Comparison of ENCODE assay signal across 8 cellular contexts in the genomic region with DNA sequence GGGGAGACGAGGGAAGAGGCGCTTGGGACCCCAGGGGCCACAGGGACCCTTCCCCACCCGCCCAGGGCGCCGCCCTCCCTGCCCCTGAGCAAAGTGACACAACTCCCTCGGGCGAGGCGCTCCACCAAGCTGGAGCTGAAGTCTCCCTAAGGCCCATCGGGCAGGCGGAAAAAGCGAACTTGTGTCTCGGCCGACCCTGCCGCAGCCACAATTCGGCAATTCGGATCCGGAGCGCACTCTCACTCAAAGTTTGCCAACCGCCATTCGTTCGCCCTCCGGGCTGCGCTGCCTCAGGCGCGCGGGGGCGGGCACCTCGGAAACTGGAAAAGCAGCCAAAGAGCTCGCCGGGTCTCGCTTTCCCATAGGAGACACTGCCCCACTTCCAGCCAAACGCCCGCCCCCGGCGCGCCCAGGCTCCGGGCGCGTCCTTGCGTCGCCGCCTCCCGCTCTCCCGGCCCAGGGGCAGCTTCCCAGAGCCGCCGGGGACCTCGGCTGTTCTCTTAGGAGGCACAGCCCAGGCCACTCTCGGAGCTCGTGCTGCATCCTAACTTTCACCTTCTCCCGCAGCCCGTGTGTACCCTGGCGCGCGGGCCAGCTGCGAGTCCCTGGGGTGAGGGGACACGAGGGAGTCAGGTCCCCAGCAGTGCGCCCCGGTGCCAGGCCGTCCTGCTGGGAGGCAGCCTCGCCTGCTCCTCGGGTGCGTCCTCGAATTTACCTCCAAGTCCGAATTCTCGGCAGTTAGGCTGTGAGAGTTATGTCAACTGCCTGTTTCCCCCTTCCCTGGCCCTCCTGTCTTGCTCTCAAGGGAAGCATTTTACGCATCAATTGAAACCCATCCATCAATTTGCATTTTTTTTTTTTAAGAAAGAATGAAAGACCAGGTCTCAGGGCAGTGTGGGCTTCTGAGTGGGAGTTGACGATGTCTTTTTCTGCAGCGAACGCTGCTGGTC. TPM values are rescaled to one million over a fixed set of nuclear protein-coding genes. Genes with fewer than 3 reads are reported as not detected.
A peak's percentile ranks its signal among the peaks of the same experiment; 100 is the strongest.
DNase-seq lines count a peak whose midpoint lies in the region; ATAC-seq and FAIRE-seq lines count a peak whose summit lies in the region.

No MANE protein-coding gene starts in this region.

- peak overlapping the region; percentile 73 for H3K4me3 Mint-ChIP-seq in stimulated activated memory B cell treated with anti-CD40 and anti-IgM and Interleukin-4, amounts not matched to agents 10 μg/mL and 1 μg/mL and 100 μg/mL, for 72 hours

- H3K36me3 Mint-ChIP-seq in stimulated activated memory B cell treated with anti-CD40 and anti-IgM and Interleukin-4, amounts not matched to agents 10 μg/mL and 1 μg/mL and 100 μg/mL, for 72 hours: no peaks in the 10 kb centered on the region

- intact Hi-C loops in left colon (cut with DNase I, micrococcal nuclease): loop anchor here in 1 of 2 donors (10.0 kb wide), 1 partner anchor 105 kb away; no protein-coding TSS in a partner anchor

- H3K9me3 Mint-ChIP-seq in stimulated activated memory B cell treated with anti-CD40 and anti-IgM and Interleukin-4, amounts not matched to agents 10 μg/mL and 1 μg/mL and 100 μg/mL, for 72 hours: no peaks in the 10 kb centered on the region

- peak overlapping the region; percentile 75 for H3K27ac ChIP-seq in cingulate gyrus (ENCODE audit: low read depth, low read length)

- ATAC-seq in left colon: peak; percentile 71
- ATAC-seq in stimulated activated memory B cell treated with anti-CD40 and anti-IgM and Interleukin-4, amounts not matched to agents 10 μg/mL and 1 μg/mL and 100 μg/mL, for 72 hours: no peak

- peak; percentile 91 for DNase-seq in ELF-1 (ENCODE audit: low read depth, low spot score)
- peak; percentile 43 for DNase-seq in HTR-8/SVneo (ENCODE audit: insufficient read length, low spot score)
- peak; percentile 34 for DNase-seq in SK-MEL-5 (ENCODE audit: low read depth, low spot score)
- peak; percentile 59 to 75 for DNase-seq in left colon
- no peak for DNase-seq in SIG-M5 treated with dmso at 0.1 percent for 504 hours (lab: John Stamatoyannopoulos, UW; ENCODE audit: unreplicated experiment)
- DNase-seq in NAMALWA (ENCODE audit: low spot score): no peak

- no peak for FAIRE-seq in HTR-8/SVneo (lab: Jason Lieb, UNC)

- no peak overlapping the region for H3K27ac Mint-ChIP-seq in stimulated activated memory B cell treated with anti-CD40 and anti-IgM and Interleukin-4, amounts not matched to agents 10 μg/mL and 1 μg/mL and 100 μg/mL, for 72 hours

- H3K4me1 Mint-ChIP-seq in stimulated activated memory B cell treated with anti-CD40 and anti-IgM and Interleukin-4, amounts not matched to agents 10 μg/mL and 1 μg/mL and 100 μg/mL, for 72 hours: peaks cover 43% of the 10 kb centered on the region

- in situ Hi-C loops in SK-MEL-5 (cut with HindIII; ENCODE audit: low pct_unique_long_range_greater_than_20kb, low sequenced_read_pairs): no loop called here

- H3K27me3 Mint-ChIP-seq in stimulated activated memory B cell treated with anti-CD40 and anti-IgM and Interleukin-4, amounts not matched to agents 10 μg/mL and 1 μg/mL and 100 μg/mL, for 72 hours: peaks cover 50% of the 10 kb centered on the region

RNA-seq across cellular contexts. Expression of a gene that starts 1.4 kb away (rescaled TPM):
- 11.6 and 11.9 TPM in 2 replicates for total RNA-seq in SK-MEL-5 (2014; rRNA removed; shearing (Covaris generic))
- polyA plus RNA-seq in SK-MEL-5 (2015; cell fraction: cytosol; rRNA removed): 16.6 and 16.8 TPM in 2 replicates
- polyA plus RNA-seq in SK-MEL-5 (2015; cell fraction: nucleus; rRNA removed): 10.0 and 13.5 TPM in 2 replicates
- 10 to 100 TPM; 12.3 to 15.6 TPM for total RNA-seq in left colon

Comparison
In these comparisons a context has a peak if more than half of its experiments do, and no peak if none do; other contexts are left out.
1. DNase-seq: peak in ELF-1 (single experiment), HTR-8/SVneo (single experiment), SK-MEL-5 (single experiment) and left colon (2 of 2); none in SIG-M5 treated with dmso at 0.1 percent for 504 hours (single experiment) and NAMALWA (single experiment).